1 cellular context compared by ENCODE assay signal in the genomic region with DNA sequence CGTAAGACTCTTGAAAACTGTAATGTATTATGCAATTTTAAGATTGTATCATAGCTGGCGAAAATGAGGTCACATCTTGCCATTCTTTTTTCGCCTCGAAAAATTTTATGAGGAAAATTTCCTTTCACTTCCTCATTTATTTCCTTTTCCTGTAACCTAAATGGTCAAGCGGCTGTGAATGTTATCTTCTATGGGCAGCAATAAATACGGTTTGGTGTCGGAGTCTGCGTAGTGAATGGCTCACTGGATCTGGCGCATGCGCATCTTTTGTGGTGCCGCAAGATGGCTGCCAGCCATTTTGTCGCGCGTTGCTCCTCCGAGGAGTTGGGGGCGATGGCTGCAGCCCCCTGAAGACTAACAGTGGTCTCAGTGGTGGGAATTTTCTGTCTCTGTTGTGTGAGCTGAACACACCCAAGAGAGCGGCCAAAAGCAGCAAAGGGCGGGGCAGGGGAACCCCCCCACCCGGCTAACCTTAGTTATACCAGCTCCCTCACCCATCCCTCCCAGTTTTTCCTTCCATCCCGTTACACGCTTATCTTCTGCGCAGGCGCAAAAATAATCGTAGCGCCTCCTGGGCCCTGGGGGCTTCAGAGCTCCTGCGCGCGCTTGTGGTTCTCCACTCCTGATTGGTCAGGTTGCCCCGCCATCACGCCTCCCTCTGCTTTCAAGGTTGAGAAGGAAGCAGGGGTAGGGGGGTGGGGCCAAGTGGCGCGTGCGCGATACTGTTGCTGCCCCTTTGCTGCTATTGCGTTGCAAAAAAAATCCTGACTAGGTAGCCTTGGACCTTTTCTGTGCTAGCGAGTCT.
TF ChIP-seq lines count a peak whose summit lies in the region.

A gene (plus strand): TSS at position 722 of the 805 bp plus-strand sequence. CDS start 568 bp downstream, outside the sequence.

TF ChIP-seq in K562, 482 proteins besides CTCF, POLR2A, EP300 and RAD21 (continued from another document and continues in another):
- TF ChIP-seq, protein P1, sequence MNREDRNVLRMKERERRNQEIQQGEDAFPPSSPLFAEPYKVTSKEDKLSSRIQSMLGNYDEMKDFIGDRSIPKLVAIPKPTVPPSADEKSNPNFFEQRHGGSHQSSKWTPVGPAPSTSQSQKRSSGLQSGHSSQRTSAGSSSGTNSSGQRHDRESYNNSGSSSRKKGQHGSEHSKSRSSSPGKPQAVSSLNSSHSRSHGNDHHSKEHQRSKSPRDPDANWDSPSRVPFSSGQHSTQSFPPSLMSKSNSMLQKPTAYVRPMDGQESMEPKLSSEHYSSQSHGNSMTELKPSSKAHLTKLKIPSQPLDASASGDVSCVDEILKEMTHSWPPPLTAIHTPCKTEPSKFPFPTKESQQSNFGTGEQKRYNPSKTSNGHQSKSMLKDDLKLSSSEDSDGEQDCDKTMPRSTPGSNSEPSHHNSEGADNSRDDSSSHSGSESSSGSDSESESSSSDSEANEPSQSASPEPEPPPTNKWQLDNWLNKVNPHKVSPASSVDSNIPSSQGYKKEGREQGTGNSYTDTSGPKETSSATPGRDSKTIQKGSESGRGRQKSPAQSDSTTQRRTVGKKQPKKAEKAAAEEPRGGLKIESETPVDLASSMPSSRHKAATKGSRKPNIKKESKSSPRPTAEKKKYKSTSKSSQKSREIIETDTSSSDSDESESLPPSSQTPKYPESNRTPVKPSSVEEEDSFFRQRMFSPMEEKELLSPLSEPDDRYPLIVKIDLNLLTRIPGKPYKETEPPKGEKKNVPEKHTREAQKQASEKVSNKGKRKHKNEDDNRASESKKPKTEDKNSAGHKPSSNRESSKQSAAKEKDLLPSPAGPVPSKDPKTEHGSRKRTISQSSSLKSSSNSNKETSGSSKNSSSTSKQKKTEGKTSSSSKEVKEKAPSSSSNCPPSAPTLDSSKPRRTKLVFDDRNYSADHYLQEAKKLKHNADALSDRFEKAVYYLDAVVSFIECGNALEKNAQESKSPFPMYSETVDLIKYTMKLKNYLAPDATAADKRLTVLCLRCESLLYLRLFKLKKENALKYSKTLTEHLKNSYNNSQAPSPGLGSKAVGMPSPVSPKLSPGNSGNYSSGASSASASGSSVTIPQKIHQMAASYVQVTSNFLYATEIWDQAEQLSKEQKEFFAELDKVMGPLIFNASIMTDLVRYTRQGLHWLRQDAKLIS (CRISPR knock-in tag; IDR thresholded peaks at IDR 0.05) = peak; percentile 85
- TF ChIP-seq ZEB2 (IDR thresholded peaks at IDR 0.05) = 0 out of 2 replicates have a peak, but pooled peaks have one; percentile 51
- TF ChIP-seq SLC30A9 (CRISPR knock-in tag; IDR thresholded peaks at IDR 0.05) = no peak
- no peak for TF ChIP-seq KHSRP (IDR thresholded peaks at IDR 0.05)
- TF ChIP-seq MTA3 (IDR thresholded peaks at IDR 0.05; ENCODE audit: borderline replicate concordance) = peak; percentile 88; the same call in 1 of the 2 replicates
- no peak for TF ChIP-seq ZNF408 (CRISPR knock-in tag; IDR thresholded peaks at IDR 0.05; ENCODE audit: low read depth)
- TF ChIP-seq, protein P2, sequence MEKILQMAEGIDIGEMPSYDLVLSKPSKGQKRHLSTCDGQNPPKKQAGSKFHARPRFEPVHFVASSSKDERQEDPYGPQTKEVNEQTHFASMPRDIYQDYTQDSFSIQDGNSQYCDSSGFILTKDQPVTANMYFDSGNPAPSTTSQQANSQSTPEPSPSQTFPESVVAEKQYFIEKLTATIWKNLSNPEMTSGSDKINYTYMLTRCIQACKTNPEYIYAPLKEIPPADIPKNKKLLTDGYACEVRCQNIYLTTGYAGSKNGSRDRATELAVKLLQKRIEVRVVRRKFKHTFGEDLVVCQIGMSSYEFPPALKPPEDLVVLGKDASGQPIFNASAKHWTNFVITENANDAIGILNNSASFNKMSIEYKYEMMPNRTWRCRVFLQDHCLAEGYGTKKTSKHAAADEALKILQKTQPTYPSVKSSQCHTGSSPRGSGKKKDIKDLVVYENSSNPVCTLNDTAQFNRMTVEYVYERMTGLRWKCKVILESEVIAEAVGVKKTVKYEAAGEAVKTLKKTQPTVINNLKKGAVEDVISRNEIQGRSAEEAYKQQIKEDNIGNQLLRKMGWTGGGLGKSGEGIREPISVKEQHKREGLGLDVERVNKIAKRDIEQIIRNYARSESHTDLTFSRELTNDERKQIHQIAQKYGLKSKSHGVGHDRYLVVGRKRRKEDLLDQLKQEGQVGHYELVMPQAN (IDR thresholded peaks at IDR 0.05; ENCODE audit: borderline replicate concordance) = no peak; the same call in 1 of the 2 replicates
- TF ChIP-seq HOXB6 (CRISPR knock-in tag; IDR thresholded peaks at IDR 0.05; ENCODE audit: borderline replicate concordance) = 0 out of 2 replicates have a peak, but pooled peaks have one; percentile 49
- TF ChIP-seq ZFPM2 (CRISPR knock-in tag; IDR thresholded peaks at IDR 0.05) = 0 out of 2 replicates have a peak, but pooled peaks have one; percentile 58
- TF ChIP-seq, protein P3, sequence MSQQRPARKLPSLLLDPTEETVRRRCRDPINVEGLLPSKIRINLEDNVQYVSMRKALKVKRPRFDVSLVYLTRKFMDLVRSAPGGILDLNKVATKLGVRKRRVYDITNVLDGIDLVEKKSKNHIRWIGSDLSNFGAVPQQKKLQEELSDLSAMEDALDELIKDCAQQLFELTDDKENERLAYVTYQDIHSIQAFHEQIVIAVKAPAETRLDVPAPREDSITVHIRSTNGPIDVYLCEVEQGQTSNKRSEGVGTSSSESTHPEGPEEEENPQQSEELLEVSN (IDR thresholded peaks at IDR 0.05; ENCODE audit: borderline replicate concordance in 1 of 2, extremely low read depth in 1 of 2, insufficient read depth in 1 of 2, insufficient read length in 1 of 2, low read depth in 1 of 2, low read length in 1 of 2, poor library complexity in 1 of 2, severe bottlenecking in 1 of 2) = peak; percentile 45 to 81
- no peak for TF ChIP-seq MTA2 (IDR thresholded peaks at IDR 0.05; ENCODE audit: low read depth)
- TF ChIP-seq ZNF384 (IDR thresholded peaks at IDR 0.05; ENCODE audit: low read depth, low read length) = peak; percentile 62
- no peak for TF ChIP-seq TARDBP (IDR thresholded peaks at IDR 0.05)
- TF ChIP-seq PPARD (CRISPR knock-in tag; IDR thresholded peaks at IDR 0.05) = no peak
- TF ChIP-seq ZNF780A (CRISPR knock-in tag; IDR thresholded peaks at IDR 0.05) = no peak
- 0 out of 2 replicates have a peak, but pooled peaks have one; percentile 20 for TF ChIP-seq ZNF41 (CRISPR knock-in tag; conservative IDR thresholded peaks at IDR 0.05)
- TF ChIP-seq NFRKB (IDR thresholded peaks at IDR 0.05; ENCODE audit: low read depth) = peak; percentile 99
- no peak for TF ChIP-seq SNRNP70 (optimal IDR thresholded peaks at IDR 0.05; ENCODE audit: low read depth, low read length)
- TF ChIP-seq ZSCAN32 (CRISPR knock-in tag; IDR thresholded peaks at IDR 0.05) = no peak; the same call in 1 of the 2 replicates
- peak; percentile 90 for TF ChIP-seq RB1 (IDR thresholded peaks at IDR 0.05; ENCODE audit: low read depth)
- TF ChIP-seq ZNF431 (CRISPR knock-in tag; IDR thresholded peaks at IDR 0.05) = peak; percentile 50; the same call in 1 of the 2 replicates
- TF ChIP-seq SIN3B (IDR thresholded peaks at IDR 0.05; ENCODE audit: low read depth) = peak; percentile 70; the same call in 1 of the 2 replicates
- TF ChIP-seq ZNF766 (CRISPR knock-in tag; conservative IDR thresholded peaks at IDR 0.05) = peak; percentile 72
- TF ChIP-seq BRCA1 (IDR thresholded peaks at IDR 0.05) = no peak
- no peak for TF ChIP-seq BRCA1 (CRISPR knock-in tag; IDR thresholded peaks at IDR 0.05)
- TF ChIP-seq TAL1 (IDR thresholded peaks at IDR 0.05) = peak; percentile 38; the same call in 1 of the 2 replicates
- TF ChIP-seq ERF (CRISPR knock-in tag; IDR thresholded peaks at IDR 0.05) = peak; percentile 89; the same call in 1 of the 2 replicates
- TF ChIP-seq ZNF263 (CRISPR knock-in tag; IDR thresholded peaks at IDR 0.05; ENCODE audit: borderline replicate concordance) = no peak; the same call in 1 of the 2 replicates
- peak; percentile 97 for TF ChIP-seq GTF2E2 (tag; IDR thresholded peaks at IDR 0.05)
- TF ChIP-seq ZNF583 (CRISPR knock-in tag; IDR thresholded peaks at IDR 0.05) = peak; percentile 73; the same call in 1 of the 2 replicates
- TF ChIP-seq, protein P4, sequence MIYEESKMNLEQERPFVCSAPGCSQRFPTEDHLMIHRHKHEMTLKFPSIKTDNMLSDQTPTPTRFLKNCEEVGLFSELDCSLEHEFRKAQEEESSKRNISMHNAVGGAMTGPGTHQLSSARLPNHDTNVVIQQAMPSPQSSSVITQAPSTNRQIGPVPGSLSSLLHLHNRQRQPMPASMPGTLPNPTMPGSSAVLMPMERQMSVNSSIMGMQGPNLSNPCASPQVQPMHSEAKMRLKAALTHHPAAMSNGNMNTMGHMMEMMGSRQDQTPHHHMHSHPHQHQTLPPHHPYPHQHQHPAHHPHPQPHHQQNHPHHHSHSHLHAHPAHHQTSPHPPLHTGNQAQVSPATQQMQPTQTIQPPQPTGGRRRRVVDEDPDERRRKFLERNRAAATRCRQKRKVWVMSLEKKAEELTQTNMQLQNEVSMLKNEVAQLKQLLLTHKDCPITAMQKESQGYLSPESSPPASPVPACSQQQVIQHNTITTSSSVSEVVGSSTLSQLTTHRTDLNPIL (CRISPR knock-in tag; IDR thresholded peaks at IDR 0.05) = no peak
- TF ChIP-seq, protein P5, sequence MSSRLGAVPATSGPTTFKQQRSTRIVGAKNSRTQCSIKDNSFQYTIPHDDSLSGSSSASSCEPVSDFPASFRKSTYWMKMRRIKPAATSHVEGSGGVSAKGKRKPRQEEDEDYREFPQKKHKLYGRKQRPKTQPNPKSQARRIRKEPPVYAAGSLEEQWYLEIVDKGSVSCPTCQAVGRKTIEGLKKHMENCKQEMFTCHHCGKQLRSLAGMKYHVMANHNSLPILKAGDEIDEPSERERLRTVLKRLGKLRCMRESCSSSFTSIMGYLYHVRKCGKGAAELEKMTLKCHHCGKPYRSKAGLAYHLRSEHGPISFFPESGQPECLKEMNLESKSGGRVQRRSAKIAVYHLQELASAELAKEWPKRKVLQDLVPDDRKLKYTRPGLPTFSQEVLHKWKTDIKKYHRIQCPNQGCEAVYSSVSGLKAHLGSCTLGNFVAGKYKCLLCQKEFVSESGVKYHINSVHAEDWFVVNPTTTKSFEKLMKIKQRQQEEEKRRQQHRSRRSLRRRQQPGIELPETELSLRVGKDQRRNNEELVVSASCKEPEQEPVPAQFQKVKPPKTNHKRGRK (tag; IDR thresholded peaks at IDR 0.05) = no peak
- TF ChIP-seq FOXM1 (IDR thresholded peaks at IDR 0.05; ENCODE audit: low read depth) = no peak
- TF ChIP-seq FOXM1 (CRISPR knock-in tag; IDR thresholded peaks at IDR 0.05; ENCODE audit: low read depth) = no peak
- no peak for TF ChIP-seq SMAD3 (CRISPR knock-in tag; conservative IDR thresholded peaks at IDR 0.05)
- TF ChIP-seq ZNF197 (CRISPR knock-in tag; IDR thresholded peaks at IDR 0.05; ENCODE audit: low read depth) = no peak
- TF ChIP-seq, protein P6, sequence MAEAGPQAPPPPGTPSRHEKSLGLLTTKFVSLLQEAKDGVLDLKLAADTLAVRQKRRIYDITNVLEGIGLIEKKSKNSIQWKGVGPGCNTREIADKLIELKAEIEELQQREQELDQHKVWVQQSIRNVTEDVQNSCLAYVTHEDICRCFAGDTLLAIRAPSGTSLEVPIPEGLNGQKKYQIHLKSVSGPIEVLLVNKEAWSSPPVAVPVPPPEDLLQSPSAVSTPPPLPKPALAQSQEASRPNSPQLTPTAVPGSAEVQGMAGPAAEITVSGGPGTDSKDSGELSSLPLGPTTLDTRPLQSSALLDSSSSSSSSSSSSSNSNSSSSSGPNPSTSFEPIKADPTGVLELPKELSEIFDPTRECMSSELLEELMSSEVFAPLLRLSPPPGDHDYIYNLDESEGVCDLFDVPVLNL (CRISPR knock-in tag; IDR thresholded peaks at IDR 0.05; ENCODE audit: low read depth) = no peak
- TF ChIP-seq, protein P7, sequence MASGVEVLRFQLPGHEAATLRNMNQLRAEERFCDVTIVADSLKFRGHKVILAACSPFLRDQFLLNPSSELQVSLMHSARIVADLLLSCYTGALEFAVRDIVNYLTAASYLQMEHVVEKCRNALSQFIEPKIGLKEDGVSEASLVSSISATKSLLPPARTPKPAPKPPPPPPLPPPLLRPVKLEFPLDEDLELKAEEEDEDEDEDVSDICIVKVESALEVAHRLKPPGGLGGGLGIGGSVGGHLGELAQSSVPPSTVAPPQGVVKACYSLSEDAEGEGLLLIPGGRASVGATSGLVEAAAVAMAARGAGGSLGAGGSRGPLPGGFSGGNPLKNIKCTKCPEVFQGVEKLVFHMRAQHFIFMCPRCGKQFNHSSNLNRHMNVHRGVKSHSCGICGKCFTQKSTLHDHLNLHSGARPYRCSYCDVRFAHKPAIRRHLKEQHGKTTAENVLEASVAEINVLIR (CRISPR knock-in tag; IDR thresholded peaks at IDR 0.05) = no peak
- TF ChIP-seq C11orf30 (IDR thresholded peaks at IDR 0.05; ENCODE audit: low read depth) = peak; percentile 54
- TF ChIP-seq TSC22D4 (tag; IDR thresholded peaks at IDR 0.05) = no peak
- TF ChIP-seq NR1H2 (CRISPR knock-in tag; IDR thresholded peaks at IDR 0.05) = no peak
- TF ChIP-seq, protein P8, sequence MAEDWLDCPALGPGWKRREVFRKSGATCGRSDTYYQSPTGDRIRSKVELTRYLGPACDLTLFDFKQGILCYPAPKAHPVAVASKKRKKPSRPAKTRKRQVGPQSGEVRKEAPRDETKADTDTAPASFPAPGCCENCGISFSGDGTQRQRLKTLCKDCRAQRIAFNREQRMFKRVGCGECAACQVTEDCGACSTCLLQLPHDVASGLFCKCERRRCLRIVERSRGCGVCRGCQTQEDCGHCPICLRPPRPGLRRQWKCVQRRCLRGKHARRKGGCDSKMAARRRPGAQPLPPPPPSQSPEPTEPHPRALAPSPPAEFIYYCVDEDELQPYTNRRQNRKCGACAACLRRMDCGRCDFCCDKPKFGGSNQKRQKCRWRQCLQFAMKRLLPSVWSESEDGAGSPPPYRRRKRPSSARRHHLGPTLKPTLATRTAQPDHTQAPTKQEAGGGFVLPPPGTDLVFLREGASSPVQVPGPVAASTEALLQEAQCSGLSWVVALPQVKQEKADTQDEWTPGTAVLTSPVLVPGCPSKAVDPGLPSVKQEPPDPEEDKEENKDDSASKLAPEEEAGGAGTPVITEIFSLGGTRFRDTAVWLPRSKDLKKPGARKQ (CRISPR knock-in tag; IDR thresholded peaks at IDR 0.05) = no peak
- peak; percentile 100 for TF ChIP-seq TAF7 (tag; IDR thresholded peaks at IDR 0.05)
- TF ChIP-seq KDM5B (IDR thresholded peaks at IDR 0.05; ENCODE audit: insufficient replicate concordance, low read depth, low read length) = peak; percentile 81
- TF ChIP-seq, protein P9, sequence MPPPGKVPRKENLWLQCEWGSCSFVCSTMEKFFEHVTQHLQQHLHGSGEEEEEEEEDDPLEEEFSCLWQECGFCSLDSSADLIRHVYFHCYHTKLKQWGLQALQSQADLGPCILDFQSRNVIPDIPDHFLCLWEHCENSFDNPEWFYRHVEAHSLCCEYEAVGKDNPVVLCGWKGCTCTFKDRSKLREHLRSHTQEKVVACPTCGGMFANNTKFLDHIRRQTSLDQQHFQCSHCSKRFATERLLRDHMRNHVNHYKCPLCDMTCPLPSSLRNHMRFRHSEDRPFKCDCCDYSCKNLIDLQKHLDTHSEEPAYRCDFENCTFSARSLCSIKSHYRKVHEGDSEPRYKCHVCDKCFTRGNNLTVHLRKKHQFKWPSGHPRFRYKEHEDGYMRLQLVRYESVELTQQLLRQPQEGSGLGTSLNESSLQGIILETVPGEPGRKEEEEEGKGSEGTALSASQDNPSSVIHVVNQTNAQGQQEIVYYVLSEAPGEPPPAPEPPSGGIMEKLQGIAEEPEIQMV (tag; conservative IDR thresholded peaks at IDR 0.05; ENCODE audit: low read depth) = no peak
- no peak for TF ChIP-seq TGIF2 (CRISPR knock-in tag; IDR thresholded peaks at IDR 0.05)
- TF ChIP-seq NFE2L1 (tag; IDR thresholded peaks at IDR 0.05; ENCODE audit: borderline replicate concordance, low read depth) = no peak
- no peak for TF ChIP-seq EZH2 (IDR thresholded peaks at IDR 0.05; ENCODE audit: borderline replicate concordance, low read depth, low read length)
- TF ChIP-seq JUND (IDR thresholded peaks at IDR 0.05; ENCODE audit: borderline replicate concordance, low read depth, low read length) = peak; percentile 20
- TF ChIP-seq JUND (tag; IDR thresholded peaks at IDR 0.05; ENCODE audit: borderline replicate concordance, low read depth, low read length) = peak; percentile 77; the same call in 2 of the 3 replicates
